ENCODE assay signal across 12 cellular contexts in genomic region chr6:12748815-12749521, GRCh38. TPM values are rescaled to one million over a fixed set of nuclear protein-coding genes. Genes with fewer than 3 reads are reported as not detected.
DNase-seq lines count a peak whose midpoint lies in the region; ATAC-seq and TF ChIP-seq lines count a peak whose summit lies in the region.
"Had no signal": no experiment of that assay in that cellular context is flagged by ENCODE, and none has a peak within 500 bp of the region (broad histone marks: within the 10 kb centered on the region; RNA-seq: fewer than 3 reads in every experiment).

No MANE protein-coding gene starts in this region.

- no peak for ATAC-seq in HG02981 (IDR thresholded peaks at IDR 0.05; ENCODE audit: unreplicated experiment)
- no peak for ATAC-seq in GM19397 (IDR thresholded peaks at IDR 0.05; ENCODE audit: unreplicated experiment)
- ATAC-seq in GM18498 (IDR thresholded peaks at IDR 0.05; ENCODE audit: unreplicated experiment): no peak

- H2AFZ ChIP-seq in neural cell (ENCODE audit: low read depth, low read length): peak overlapping the region; percentile 18

- no peaks in the 10 kb centered on the region for H3K36me3 ChIP-seq in neural cell (ENCODE audit: insufficient read depth, low read length)
- H3K36me3 ChIP-seq: stomach had no signal

- no peaks in the 10 kb centered on the region for H3K9me2 ChIP-seq in neural cell (ENCODE audit: insufficient read depth, low read length)

- no peak for TF ChIP-seq EP300 in neural cell (conservative IDR thresholded peaks at IDR 0.05; ENCODE audit: poor library complexity, severe bottlenecking)

- H3K79me2 ChIP-seq in neural cell (replicated peaks; ENCODE audit: insufficient read depth, low read length): no peaks in the 10 kb centered on the region

- H3K9me3 ChIP-seq in neural cell (ENCODE audit: low read length): no peaks in the 10 kb centered on the region

- H3K27me3 ChIP-seq in dorsolateral prefrontal cortex: peaks cover 0 to 50% (median 16%) of the 10 kb centered on the region in 45 donors
- H3K27me3 ChIP-seq in neural cell (ENCODE audit: insufficient read depth, low read depth, low read length): peaks cover 14% of the 10 kb centered on the region

- H3K9ac ChIP-seq in neural cell (ENCODE audit: low read length): peak overlapping the region; percentile 75

- H3K27ac ChIP-seq in dorsolateral prefrontal cortex (peak overlapping the region in 14 of 59 donors; percentile 6 to 65 (median 40)), neural cell (ENCODE audit: low read length) (peak overlapping the region; percentile 67)
- H3K27ac ChIP-seq: skin epidermis, stomach had no signal

- no peaks in the 10 kb centered on the region for H4K20me1 ChIP-seq in neural cell (ENCODE audit: insufficient read depth)

- DNase-seq in EH (ENCODE audit: low read depth) (peak; percentile 6), NCI-H2029 (lab: John Stamatoyannopoulos, UW) (peak; percentile 58), dorsolateral prefrontal cortex (peak in 5 of 10 donors; percentile 33 to 58 (median 51))
- DNase-seq in stimulated activated CD4-positive, alpha-beta T cell treated with anti-CD3 and anti-CD28 coated beads, Interleukin-2, amount 100 ng/mL, for 48 hours: no peak
- DNase-seq: activated CD8-positive, alpha-beta memory T cell treated with anti-CD3 and anti-CD28 coated beads, Interleukin-2, amount 50 U/mL, for 4 hours; KBM-7; stomach had no signal

- no peaks in the 10 kb centered on the region for H3F3A ChIP-seq in neural cell (ENCODE audit: insufficient read depth, low read length, poor library complexity, severe bottlenecking)

- no peak for TF ChIP-seq RAD21 in neural cell (conservative IDR thresholded peaks at IDR 0.05)

- intact Hi-C loops in dorsolateral prefrontal cortex (cut with DNase I): no loop called here

- H3K4me3 ChIP-seq in dorsolateral prefrontal cortex (peak overlapping the region in 55 of 59 donors; percentile 27 to 71 (median 53)), neural cell (ENCODE audit: low read length) (peak overlapping the region; percentile 76)
- H3K4me3 ChIP-seq: skin epidermis had no signal

- H3K4me2 ChIP-seq in neural cell (ENCODE audit: low read length): peak overlapping the region; percentile 79

- TF ChIP-seq CTCF in dorsolateral prefrontal cortex (IDR thresholded peaks at IDR 0.05 in 54 of 56, conservative IDR thresholded peaks at IDR 0.05 in 2 of 56; ENCODE audit: low read depth in 1 of 56, partially characterized antibody in 56 of 56) (no peak), neural cell (IDR thresholded peaks at IDR 0.05; ENCODE audit: poor library complexity, severe bottlenecking) (no peak)

TF ChIP-seq in neural cell, 6 proteins besides CTCF, POLR2A, EP300 and RAD21:
- TF ChIP-seq SMC3 (conservative IDR thresholded peaks at IDR 0.05; ENCODE audit: poor library complexity) (peak; percentile 41), REST (IDR thresholded peaks at IDR 0.05; ENCODE audit: borderline replicate concordance) (no peak), TAF1 (IDR thresholded peaks at IDR 0.05; ENCODE audit: low read depth) (no peak), POLR2AphosphoS5 (IDR thresholded peaks at IDR 0.05) (peak; percentile 25), MXI1 (conservative IDR thresholded peaks at IDR 0.05; ENCODE audit: poor library complexity, severe bottlenecking) (no peak), EZH2 (IDR thresholded peaks at IDR 0.05; ENCODE audit: borderline replicate concordance, insufficient read depth, low read length, poor library complexity, severe bottlenecking) (no peak)

RNA-seq across cellular contexts. Expression of gene PHACTR1, which starts 32.4 kb away (rescaled TPM):
- 100 to 1,000 TPM in 119 of 120 experiments, 10 to 100 TPM in 1; 83.0 to 260 (median 191) TPM for total RNA-seq in dorsolateral prefrontal cortex
- 4.8 and 7.8 TPM in 2 replicates for polyA plus RNA-seq in neural cell
- 19.7 and 24.8 TPM in 2 replicates for polyA minus RNA-seq in neural cell

Comparison
In these comparisons a context has a peak if more than half of its experiments do, and no peak if none do; other contexts are left out.
1. DNase-seq: peak in EH (single experiment) and NCI-H2029 (single experiment); none in stimulated activated CD4-positive, alpha-beta T cell treated with anti-CD3 and anti-CD28 coated beads, Interleukin-2, amount 100 ng/mL, for 48 hours (0 of 2).